7 cellular contexts compared by ENCODE assay signal in genomic region chr17:59001158-59001814, GRCh38.
DNase-seq lines count a peak whose midpoint lies in the region; ATAC-seq and TF ChIP-seq lines count a peak whose summit lies in the region.

No MANE protein-coding gene starts in this region.

- DNase-seq in WTC11 (ENCODE audit: low spot score) (no peak), cardiac fibroblast (ENCODE audit: low read depth in 2 of 2) (peak; percentile 51 to 78), LoVo (ENCODE audit: low spot score) (no peak)
- DNase-seq in stimulated activated CD8-positive, alpha-beta memory T cell treated with anti-CD3 and anti-CD28 coated beads, Interleukin-7, amount 100 ng/mL, for 24 hours (ENCODE audit: low read depth), result peak; percentile 30

- no peaks in the 10 kb centered on the region for H3K9me3 ChIP-seq in mesodermal cell (ENCODE audit: control insufficient read depth, low read length)

- peaks cover 30% of the 10 kb centered on the region for H3K36me3 Mint-ChIP-seq in WTC11

- peaks cover 14% of the 10 kb centered on the region for H3K36me3 ChIP-seq in mesodermal cell (ENCODE audit: control insufficient read depth, insufficient read depth, low read length)

- ATAC-seq in GM19328 (IDR thresholded peaks at IDR 0.05; ENCODE audit: unreplicated experiment) (peak; percentile 94), HG03280 (IDR thresholded peaks at IDR 0.05; ENCODE audit: unreplicated experiment) (peak; percentile 94), WTC11 (no peak)

- no peaks in the 10 kb centered on the region for H3K4me1 ChIP-seq in mesodermal cell (ENCODE audit: control insufficient read depth, insufficient read depth, low read length, poor library complexity, severe bottlenecking)

- no peaks in the 10 kb centered on the region for H3K9me3 Mint-ChIP-seq in WTC11

- peak overlapping the region; percentile 1 for H3K27ac ChIP-seq in mesodermal cell (ENCODE audit: low read depth, low read length, severe bottlenecking)

- peak overlapping the region in 1 of 2 donors; percentile 33 for H3K4me3 ChIP-seq in cardiac fibroblast (replicated peaks in 1 of 2; ENCODE audit: low read depth in 2 of 2, low read length in 2 of 2)
- no peak overlapping the region for H3K4me3 ChIP-seq in mesodermal cell (ENCODE audit: extremely low read depth, insufficient read depth, low read length, poor library complexity, severe bottlenecking)

- CTCF ChIA-PET in WTC11 (lab: Charles Lee), result no interaction called here

- no peak overlapping the region for H3K4me3 Mint-ChIP-seq in WTC11

- POLR2A ChIA-PET in WTC11 (lab: Charles Lee), result interaction anchor here (0.7 kb wide), 1 partner anchor 485 kb away, joined by 5 read pairs; no protein-coding TSS in a partner anchor

- H3K27ac Mint-ChIP-seq in WTC11, result peak overlapping the region; percentile 67

- no peaks in the 10 kb centered on the region for H3K27me3 Mint-ChIP-seq in WTC11 (ENCODE audit: low read depth)

- H3K4me1 Mint-ChIP-seq in WTC11, result peaks cover 6% of the 10 kb centered on the region

- WGBS in mesodermal cell (ENCODE audit: insufficient coverage in 2 of 2), 2 experiments, result 87 to 92% methylated on average over 6 to 7 of the region's 10 CpGs

- no peak for TF ChIP-seq CTCF in WTC11 (IDR thresholded peaks at IDR 0.05)
- no peak for TF ChIP-seq CTCF in cardiac fibroblast (IDR thresholded peaks at IDR 0.05; ENCODE audit: low read depth, low read length)

TF ChIP-seq in WTC11, 78 proteins besides CTCF, POLR2A, EP300 and RAD21:
- TF ChIP-seq, protein P1, sequence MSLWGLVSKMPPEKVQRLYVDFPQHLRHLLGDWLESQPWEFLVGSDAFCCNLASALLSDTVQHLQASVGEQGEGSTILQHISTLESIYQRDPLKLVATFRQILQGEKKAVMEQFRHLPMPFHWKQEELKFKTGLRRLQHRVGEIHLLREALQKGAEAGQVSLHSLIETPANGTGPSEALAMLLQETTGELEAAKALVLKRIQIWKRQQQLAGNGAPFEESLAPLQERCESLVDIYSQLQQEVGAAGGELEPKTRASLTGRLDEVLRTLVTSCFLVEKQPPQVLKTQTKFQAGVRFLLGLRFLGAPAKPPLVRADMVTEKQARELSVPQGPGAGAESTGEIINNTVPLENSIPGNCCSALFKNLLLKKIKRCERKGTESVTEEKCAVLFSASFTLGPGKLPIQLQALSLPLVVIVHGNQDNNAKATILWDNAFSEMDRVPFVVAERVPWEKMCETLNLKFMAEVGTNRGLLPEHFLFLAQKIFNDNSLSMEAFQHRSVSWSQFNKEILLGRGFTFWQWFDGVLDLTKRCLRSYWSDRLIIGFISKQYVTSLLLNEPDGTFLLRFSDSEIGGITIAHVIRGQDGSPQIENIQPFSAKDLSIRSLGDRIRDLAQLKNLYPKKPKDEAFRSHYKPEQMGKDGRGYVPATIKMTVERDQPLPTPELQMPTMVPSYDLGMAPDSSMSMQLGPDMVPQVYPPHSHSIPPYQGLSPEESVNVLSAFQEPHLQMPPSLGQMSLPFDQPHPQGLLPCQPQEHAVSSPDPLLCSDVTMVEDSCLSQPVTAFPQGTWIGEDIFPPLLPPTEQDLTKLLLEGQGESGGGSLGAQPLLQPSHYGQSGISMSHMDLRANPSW (CRISPR knock-in tag; conservative IDR thresholded peaks at IDR 0.05; ENCODE audit: low read depth), result no peak
- TF ChIP-seq ZNF263 (CRISPR knock-in tag; IDR thresholded peaks at IDR 0.05; ENCODE audit: low read depth) (no peak), SP1 (CRISPR knock-in tag; conservative IDR thresholded peaks at IDR 0.05) (no peak), RORB (CRISPR knock-in tag; IDR thresholded peaks at IDR 0.05) (no peak), CREB1 (CRISPR knock-in tag; IDR thresholded peaks at IDR 0.05) (no peak), CDX4 (CRISPR knock-in tag; IDR thresholded peaks at IDR 0.05; ENCODE audit: borderline replicate concordance) (no peak), ZBTB43 (CRISPR knock-in tag; IDR thresholded peaks at IDR 0.05) (no peak), HMGA2 (CRISPR knock-in tag; IDR thresholded peaks at IDR 0.05) (no peak)
- TF ChIP-seq, protein P2, sequence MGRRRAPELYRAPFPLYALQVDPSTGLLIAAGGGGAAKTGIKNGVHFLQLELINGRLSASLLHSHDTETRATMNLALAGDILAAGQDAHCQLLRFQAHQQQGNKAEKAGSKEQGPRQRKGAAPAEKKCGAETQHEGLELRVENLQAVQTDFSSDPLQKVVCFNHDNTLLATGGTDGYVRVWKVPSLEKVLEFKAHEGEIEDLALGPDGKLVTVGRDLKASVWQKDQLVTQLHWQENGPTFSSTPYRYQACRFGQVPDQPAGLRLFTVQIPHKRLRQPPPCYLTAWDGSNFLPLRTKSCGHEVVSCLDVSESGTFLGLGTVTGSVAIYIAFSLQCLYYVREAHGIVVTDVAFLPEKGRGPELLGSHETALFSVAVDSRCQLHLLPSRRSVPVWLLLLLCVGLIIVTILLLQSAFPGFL (CRISPR knock-in tag; IDR thresholded peaks at IDR 0.05; ENCODE audit: borderline replicate concordance), result no peak

Comparison
In these comparisons a context has a peak if more than half of its experiments do, and no peak if none do; other contexts are left out.
1. DNase-seq: peak in cardiac fibroblast (2 of 2) and stimulated activated CD8-positive, alpha-beta memory T cell treated with anti-CD3 and anti-CD28 coated beads, Interleukin-7, amount 100 ng/mL, for 24 hours (single experiment); none in WTC11 (single experiment) and LoVo (single experiment).